16 cellular contexts compared by ENCODE assay signal in genomic region chr19:19343016-19343362, GRCh38.
"Had no signal": no experiment of that assay in that cellular context is flagged by ENCODE, and none has a peak within 500 bp of the region (broad histone marks: within the 10 kb centered on the region; RNA-seq: fewer than 3 reads in every experiment).

No MANE protein-coding gene starts in this region.

- H3K27ac Mint-ChIP-seq: activated naive CD4-positive, alpha-beta T cell treated with anti-CD3 and anti-CD28 coated beads, Interleukin-2, amount 50 U/mL, for 24 hours; naive thymus-derived CD8-positive, alpha-beta T cell had no signal

- FAIRE-seq: keratinocyte had no signal

- H3K4me1 ChIP-seq: upper lobe of right lung had no signal

- H3K4me3 Mint-ChIP-seq: activated naive CD4-positive, alpha-beta T cell treated with anti-CD3 and anti-CD28 coated beads, Interleukin-2, amount 50 U/mL, for 24 hours; naive thymus-derived CD8-positive, alpha-beta T cell had no signal

- DNase-seq: activated CD4-positive, alpha-beta T cell treated with anti-CD3 and anti-CD28 coated beads for 1 hour; activated CD4-positive, alpha-beta T cell treated with anti-CD3 and anti-CD28 coated beads, Interleukin-2, amount 50 U/mL, for 4 hours; esophagus squamous epithelium; naive thymus-derived CD8-positive, alpha-beta T cell; stimulated activated CD4-positive, alpha-beta T cell treated with anti-CD3 and anti-CD28 coated beads, Interleukin-4, amount 100 ng/mL, for 4 hours; stimulated activated CD8-positive, alpha-beta memory T cell treated with anti-CD3 and anti-CD28 coated beads, Interleukin-4, amount 100 ng/mL, for 48 hours; stimulated activated naive CD4-positive, alpha-beta T cell treated with Interleukin-2 at 50 U/mL for 16 hours; T-helper 1 cell; T1000 had no signal

- H3K9me3 ChIP-seq: adrenal gland, esophagus squamous epithelium, mucosa of descending colon, upper lobe of right lung had no signal

- H3K27me3 ChIP-seq: adrenal gland, esophagus squamous epithelium, upper lobe of right lung had no signal

- H3K4me3 ChIP-seq: adrenal gland, coronary artery, esophagus squamous epithelium, mucosa of descending colon, smooth muscle cell, upper lobe of right lung had no signal

- H3K4me1 Mint-ChIP-seq: activated naive CD4-positive, alpha-beta T cell treated with anti-CD3 and anti-CD28 coated beads, Interleukin-2, amount 50 U/mL, for 24 hours had no signal

- H3K27ac ChIP-seq: adrenal gland, coronary artery, esophagus squamous epithelium, upper lobe of right lung had no signal

- H3K4me2 ChIP-seq: smooth muscle cell had no signal

- ATAC-seq: naive thymus-derived CD8-positive, alpha-beta T cell had no signal

- H3K27me3 Mint-ChIP-seq: activated naive CD4-positive, alpha-beta T cell treated with anti-CD3 and anti-CD28 coated beads, Interleukin-2, amount 50 U/mL, for 24 hours; naive thymus-derived CD8-positive, alpha-beta T cell had no signal

- H3K9me3 Mint-ChIP-seq: activated naive CD4-positive, alpha-beta T cell treated with anti-CD3 and anti-CD28 coated beads, Interleukin-2, amount 50 U/mL, for 24 hours; naive thymus-derived CD8-positive, alpha-beta T cell had no signal
